Comparison of ENCODE assay signal across 2 cellular contexts in the genomic region with DNA sequence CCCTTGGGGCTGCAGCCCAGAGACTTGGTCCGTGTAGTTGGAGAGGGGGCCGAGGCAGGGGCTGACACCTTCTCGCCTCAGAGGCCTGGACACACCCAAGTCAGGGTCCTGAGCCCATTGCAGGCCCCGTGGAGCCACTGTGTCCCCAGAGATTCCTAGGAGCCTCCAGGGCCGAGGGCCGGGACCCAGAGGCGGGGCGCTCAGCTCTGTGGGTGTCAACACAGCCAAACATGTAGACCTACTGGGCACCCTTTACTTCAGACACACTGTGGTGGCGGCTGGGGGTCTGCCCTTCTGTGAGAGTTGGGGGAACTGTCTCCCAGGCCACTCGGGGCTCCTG.
TF ChIP-seq lines count a peak whose summit lies in the region.

No MANE protein-coding gene starts in this region.

TF ChIP-seq in SK-N-SH, 30 proteins besides CTCF, POLR2A, EP300 and RAD21:
- TF ChIP-seq POLR2AphosphoS5 (IDR thresholded peaks at IDR 0.05; ENCODE audit: low read depth, low read length) (no peak), TEAD4 (IDR thresholded peaks at IDR 0.05; ENCODE audit: borderline replicate concordance, insufficient read depth) (no peak), RXRA (IDR thresholded peaks at IDR 0.05; ENCODE audit: borderline replicate concordance, low read depth) (no peak), FOXJ3 (CRISPR knock-in tag; IDR thresholded peaks at IDR 0.05) (no peak), NRF1 (IDR thresholded peaks at IDR 0.05; ENCODE audit: low read depth, low read length) (no peak), SIN3A (IDR thresholded peaks at IDR 0.05; ENCODE audit: borderline replicate concordance, low read depth, low read length) (no peak), MXI1 (IDR thresholded peaks at IDR 0.05; ENCODE audit: low read depth, low read length) (no peak), JUND (IDR thresholded peaks at IDR 0.05) (no peak)
- TF ChIP-seq, protein P1, sequence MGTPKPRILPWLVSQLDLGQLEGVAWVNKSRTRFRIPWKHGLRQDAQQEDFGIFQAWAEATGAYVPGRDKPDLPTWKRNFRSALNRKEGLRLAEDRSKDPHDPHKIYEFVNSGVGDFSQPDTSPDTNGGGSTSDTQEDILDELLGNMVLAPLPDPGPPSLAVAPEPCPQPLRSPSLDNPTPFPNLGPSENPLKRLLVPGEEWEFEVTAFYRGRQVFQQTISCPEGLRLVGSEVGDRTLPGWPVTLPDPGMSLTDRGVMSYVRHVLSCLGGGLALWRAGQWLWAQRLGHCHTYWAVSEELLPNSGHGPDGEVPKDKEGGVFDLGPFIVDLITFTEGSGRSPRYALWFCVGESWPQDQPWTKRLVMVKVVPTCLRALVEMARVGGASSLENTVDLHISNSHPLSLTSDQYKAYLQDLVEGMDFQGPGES (IDR thresholded peaks at IDR 0.05; ENCODE audit: low read depth, low read length): no peak

TF ChIP-seq in SK-N-SH treated with all-trans-retinoic acid at 6 μM for 48 hours, 23 proteins besides CTCF, POLR2A, EP300 and RAD21:
- TF ChIP-seq, protein P2, sequence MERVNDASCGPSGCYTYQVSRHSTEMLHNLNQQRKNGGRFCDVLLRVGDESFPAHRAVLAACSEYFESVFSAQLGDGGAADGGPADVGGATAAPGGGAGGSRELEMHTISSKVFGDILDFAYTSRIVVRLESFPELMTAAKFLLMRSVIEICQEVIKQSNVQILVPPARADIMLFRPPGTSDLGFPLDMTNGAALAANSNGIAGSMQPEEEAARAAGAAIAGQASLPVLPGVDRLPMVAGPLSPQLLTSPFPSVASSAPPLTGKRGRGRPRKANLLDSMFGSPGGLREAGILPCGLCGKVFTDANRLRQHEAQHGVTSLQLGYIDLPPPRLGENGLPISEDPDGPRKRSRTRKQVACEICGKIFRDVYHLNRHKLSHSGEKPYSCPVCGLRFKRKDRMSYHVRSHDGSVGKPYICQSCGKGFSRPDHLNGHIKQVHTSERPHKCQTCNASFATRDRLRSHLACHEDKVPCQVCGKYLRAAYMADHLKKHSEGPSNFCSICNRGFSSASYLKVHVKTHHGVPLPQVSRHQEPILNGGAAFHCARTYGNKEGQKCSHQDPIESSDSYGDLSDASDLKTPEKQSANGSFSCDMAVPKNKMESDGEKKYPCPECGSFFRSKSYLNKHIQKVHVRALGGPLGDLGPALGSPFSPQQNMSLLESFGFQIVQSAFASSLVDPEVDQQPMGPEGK (CRISPR knock-in tag; IDR thresholded peaks at IDR 0.05; ENCODE audit: borderline replicate concordance): no peak
- TF ChIP-seq CSDC2 (CRISPR knock-in tag; IDR thresholded peaks at IDR 0.05) (no peak), ZNF8 (CRISPR knock-in tag; IDR thresholded peaks at IDR 0.05) (no peak), SNAI2 (CRISPR knock-in tag; IDR thresholded peaks at IDR 0.05) (no peak), RARB (CRISPR knock-in tag; IDR thresholded peaks at IDR 0.05) (no peak), ZNF565 (CRISPR knock-in tag; conservative IDR thresholded peaks at IDR 0.05; ENCODE audit: low read depth) (no peak), ISL1 (CRISPR knock-in tag; IDR thresholded peaks at IDR 0.05) (no peak), ZFP30 (CRISPR knock-in tag; IDR thresholded peaks at IDR 0.05) (no peak), OSR1 (CRISPR knock-in tag; IDR thresholded peaks at IDR 0.05) (no peak), GLIS3 (CRISPR knock-in tag; IDR thresholded peaks at IDR 0.05) (no peak), TOX (CRISPR knock-in tag; IDR thresholded peaks at IDR 0.05; ENCODE audit: borderline replicate concordance) (no peak), BACH2 (CRISPR knock-in tag; IDR thresholded peaks at IDR 0.05; ENCODE audit: borderline replicate concordance) (no peak), PPARA (CRISPR knock-in tag; IDR thresholded peaks at IDR 0.05; ENCODE audit: borderline replicate concordance) (no peak), TCF4 (CRISPR knock-in tag; IDR thresholded peaks at IDR 0.05; ENCODE audit: borderline replicate concordance) (no peak)
- TF ChIP-seq, protein P3, sequence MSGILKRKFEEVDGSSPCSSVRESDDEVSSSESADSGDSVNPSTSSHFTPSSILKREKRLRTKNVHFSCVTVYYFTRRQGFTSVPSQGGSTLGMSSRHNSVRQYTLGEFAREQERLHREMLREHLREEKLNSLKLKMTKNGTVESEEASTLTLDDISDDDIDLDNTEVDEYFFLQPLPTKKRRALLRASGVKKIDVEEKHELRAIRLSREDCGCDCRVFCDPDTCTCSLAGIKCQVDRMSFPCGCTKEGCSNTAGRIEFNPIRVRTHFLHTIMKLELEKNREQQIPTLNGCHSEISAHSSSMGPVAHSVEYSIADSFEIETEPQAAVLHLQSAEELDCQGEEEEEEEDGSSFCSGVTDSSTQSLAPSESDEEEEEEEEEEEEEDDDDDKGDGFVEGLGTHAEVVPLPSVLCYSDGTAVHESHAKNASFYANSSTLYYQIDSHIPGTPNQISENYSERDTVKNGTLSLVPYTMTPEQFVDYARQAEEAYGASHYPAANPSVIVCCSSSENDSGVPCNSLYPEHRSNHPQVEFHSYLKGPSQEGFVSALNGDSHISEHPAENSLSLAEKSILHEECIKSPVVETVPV (CRISPR knock-in tag; IDR thresholded peaks at IDR 0.05): no peak
- TF ChIP-seq, protein P4, sequence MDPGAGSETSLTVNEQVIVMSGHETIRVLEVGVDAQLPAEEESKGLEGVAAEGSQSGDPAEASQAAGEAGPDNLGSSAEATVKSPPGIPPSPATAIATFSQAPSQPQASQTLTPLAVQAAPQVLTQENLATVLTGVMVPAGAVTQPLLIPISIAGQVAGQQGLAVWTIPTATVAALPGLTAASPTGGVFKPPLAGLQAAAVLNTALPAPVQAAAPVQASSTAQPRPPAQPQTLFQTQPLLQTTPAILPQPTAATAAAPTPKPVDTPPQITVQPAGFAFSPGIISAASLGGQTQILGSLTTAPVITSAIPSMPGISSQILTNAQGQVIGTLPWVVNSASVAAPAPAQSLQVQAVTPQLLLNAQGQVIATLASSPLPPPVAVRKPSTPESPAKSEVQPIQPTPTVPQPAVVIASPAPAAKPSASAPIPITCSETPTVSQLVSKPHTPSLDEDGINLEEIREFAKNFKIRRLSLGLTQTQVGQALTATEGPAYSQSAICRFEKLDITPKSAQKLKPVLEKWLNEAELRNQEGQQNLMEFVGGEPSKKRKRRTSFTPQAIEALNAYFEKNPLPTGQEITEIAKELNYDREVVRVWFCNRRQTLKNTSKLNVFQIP (CRISPR knock-in tag; IDR thresholded peaks at IDR 0.05; ENCODE audit: borderline replicate concordance, low read depth): no peak
- TF ChIP-seq, protein P5, sequence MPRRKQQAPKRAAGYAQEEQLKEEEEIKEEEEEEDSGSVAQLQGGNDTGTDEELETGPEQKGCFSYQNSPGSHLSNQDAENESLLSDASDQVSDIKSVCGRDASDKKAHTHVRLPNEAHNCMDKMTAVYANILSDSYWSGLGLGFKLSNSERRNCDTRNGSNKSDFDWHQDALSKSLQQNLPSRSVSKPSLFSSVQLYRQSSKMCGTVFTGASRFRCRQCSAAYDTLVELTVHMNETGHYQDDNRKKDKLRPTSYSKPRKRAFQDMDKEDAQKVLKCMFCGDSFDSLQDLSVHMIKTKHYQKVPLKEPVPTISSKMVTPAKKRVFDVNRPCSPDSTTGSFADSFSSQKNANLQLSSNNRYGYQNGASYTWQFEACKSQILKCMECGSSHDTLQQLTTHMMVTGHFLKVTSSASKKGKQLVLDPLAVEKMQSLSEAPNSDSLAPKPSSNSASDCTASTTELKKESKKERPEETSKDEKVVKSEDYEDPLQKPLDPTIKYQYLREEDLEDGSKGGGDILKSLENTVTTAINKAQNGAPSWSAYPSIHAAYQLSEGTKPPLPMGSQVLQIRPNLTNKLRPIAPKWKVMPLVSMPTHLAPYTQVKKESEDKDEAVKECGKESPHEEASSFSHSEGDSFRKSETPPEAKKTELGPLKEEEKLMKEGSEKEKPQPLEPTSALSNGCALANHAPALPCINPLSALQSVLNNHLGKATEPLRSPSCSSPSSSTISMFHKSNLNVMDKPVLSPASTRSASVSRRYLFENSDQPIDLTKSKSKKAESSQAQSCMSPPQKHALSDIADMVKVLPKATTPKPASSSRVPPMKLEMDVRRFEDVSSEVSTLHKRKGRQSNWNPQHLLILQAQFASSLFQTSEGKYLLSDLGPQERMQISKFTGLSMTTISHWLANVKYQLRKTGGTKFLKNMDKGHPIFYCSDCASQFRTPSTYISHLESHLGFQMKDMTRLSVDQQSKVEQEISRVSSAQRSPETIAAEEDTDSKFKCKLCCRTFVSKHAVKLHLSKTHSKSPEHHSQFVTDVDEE (CRISPR knock-in tag; IDR thresholded peaks at IDR 0.05): no peak
